In genomic region chr5:35195472-35195852, GRCh38 we compare ENCODE assay signal across 16 cellular contexts. TPM values are rescaled to one million over a fixed set of nuclear protein-coding genes. Genes with fewer than 3 reads are reported as not detected.
DNase-seq lines count a peak whose midpoint lies in the region; ATAC-seq, FAIRE-seq and TF ChIP-seq lines count a peak whose summit lies in the region.
"Had no signal": no experiment of that assay in that cellular context is flagged by ENCODE, and none has a peak within 500 bp of the region (broad histone marks: within the 10 kb centered on the region; RNA-seq: fewer than 3 reads in every experiment).

No MANE protein-coding gene starts in this region.

- H3K4me1 ChIP-seq in kidney (ENCODE audit: control insufficient read depth in 1 of 2, insufficient read depth in 1 of 2, low read depth in 1 of 2, low read length in 2 of 2): peaks cover 18 to 37% of the 10 kb centered on the region in 2 donors

- CTCF ChIA-PET in GM10248 (lab: Yijun Ruan, JAX): interaction anchor here (1.2 kb wide), 1 partner anchor 13 kb away, joined by 4 read pairs; no protein-coding TSS in a partner anchor

- H3K4me3 ChIP-seq in kidney (ENCODE audit: low read length in 2 of 2): peak overlapping the region; percentile 51 to 69
- H3K4me3 ChIP-seq: MG63 had no signal

- H3K27ac ChIP-seq in kidney (ENCODE audit: low read depth in 2 of 2, low read length in 2 of 2): peak overlapping the region; percentile 18 to 76

- no peak for ATAC-seq in stimulated activated naive CD8-positive, alpha-beta T cell treated with anti-CD3 and anti-CD28 coated beads, Interleukin-15, amount 100 ng/mL, for 72 hours
- no peak for ATAC-seq in GM18861 (IDR thresholded peaks at IDR 0.05; ENCODE audit: unreplicated experiment)

- FAIRE-seq in kidney (lab: Jason Lieb, UNC): no peak

- intact Hi-C loops in kidney (cut with DNase I): no loop called here

- POLR2A ChIA-PET in GM10248 (lab: Yijun Ruan, JAX): no interaction called here

- H3K9me3 ChIP-seq in kidney (ENCODE audit: control insufficient read depth in 1 of 2, low read length in 2 of 2): no peaks in the 10 kb centered on the region
- H3K9me3 ChIP-seq: MG63 had no signal

- H3K27ac Mint-ChIP-seq in stimulated activated naive CD8-positive, alpha-beta T cell treated with anti-CD3 and anti-CD28 coated beads, Interleukin-15, Interleukin-2, amounts not matched to agents 100 ng/mL and 50 ng/mL, for 24 hours: peak overlapping the region; percentile 21
- no peak overlapping the region for H3K27ac Mint-ChIP-seq in stimulated activated naive CD8-positive, alpha-beta T cell treated with anti-CD3 and anti-CD28 coated beads, Interleukin-15, amount 100 ng/mL, for 72 hours
- H3K27ac Mint-ChIP-seq in nephron progenitor cell: peak overlapping the region; percentile 40
- no peak overlapping the region for H3K27ac Mint-ChIP-seq in HFFc6

- H3K36me3 Mint-ChIP-seq in stimulated activated naive CD8-positive, alpha-beta T cell treated with anti-CD3 and anti-CD28 coated beads, Interleukin-15, Interleukin-2, amounts not matched to agents 100 ng/mL and 50 ng/mL, for 24 hours (ENCODE audit: low read depth): no peaks in the 10 kb centered on the region
- H3K36me3 Mint-ChIP-seq in nephron progenitor cell (ENCODE audit: low read depth): peaks cover 13% of the 10 kb centered on the region
- H3K36me3 Mint-ChIP-seq in HFFc6 (ENCODE audit: low read depth): no peaks in the 10 kb centered on the region

- H3K27me3 Mint-ChIP-seq in stimulated activated naive CD8-positive, alpha-beta T cell treated with anti-CD3 and anti-CD28 coated beads, Interleukin-15, Interleukin-2, amounts not matched to agents 100 ng/mL and 50 ng/mL, for 24 hours: peaks cover 3% of the 10 kb centered on the region
- peaks cover 44% of the 10 kb centered on the region for H3K27me3 Mint-ChIP-seq in stimulated activated naive CD8-positive, alpha-beta T cell treated with anti-CD3 and anti-CD28 coated beads, Interleukin-15, amount 100 ng/mL, for 72 hours
- H3K27me3 Mint-ChIP-seq in nephron progenitor cell (ENCODE audit: low read depth, poor library complexity) (peaks cover 7% of the 10 kb centered on the region), HFFc6 (ENCODE audit: insufficient read depth) (peaks cover 31% of the 10 kb centered on the region)

- H3K9me3 Mint-ChIP-seq in stimulated activated naive CD8-positive, alpha-beta T cell treated with anti-CD3 and anti-CD28 coated beads, Interleukin-15, Interleukin-2, amounts not matched to agents 100 ng/mL and 50 ng/mL, for 24 hours: no peaks in the 10 kb centered on the region
- H3K9me3 Mint-ChIP-seq in stimulated activated naive CD8-positive, alpha-beta T cell treated with anti-CD3 and anti-CD28 coated beads, Interleukin-15, amount 100 ng/mL, for 72 hours: no peaks in the 10 kb centered on the region
- no peaks in the 10 kb centered on the region for H3K9me3 Mint-ChIP-seq in nephron progenitor cell
- H3K9me3 Mint-ChIP-seq in HFFc6: no peaks in the 10 kb centered on the region

- no peak overlapping the region for H3K4me3 Mint-ChIP-seq in stimulated activated naive CD8-positive, alpha-beta T cell treated with anti-CD3 and anti-CD28 coated beads, Interleukin-15, Interleukin-2, amounts not matched to agents 100 ng/mL and 50 ng/mL, for 24 hours
- no peak overlapping the region for H3K4me3 Mint-ChIP-seq in stimulated activated naive CD8-positive, alpha-beta T cell treated with anti-CD3 and anti-CD28 coated beads, Interleukin-15, amount 100 ng/mL, for 72 hours
- no peak overlapping the region for H3K4me3 Mint-ChIP-seq in nephron progenitor cell
- no peak overlapping the region for H3K4me3 Mint-ChIP-seq in HFFc6

- H3K36me3 ChIP-seq in kidney (ENCODE audit: control insufficient read depth in 1 of 2, insufficient read depth in 2 of 2, low read length in 2 of 2): no peaks in the 10 kb centered on the region
- H3K36me3 ChIP-seq: MG63 had no signal

- peak overlapping the region in 1 of 2 donors; percentile 53 for H3K9ac ChIP-seq in kidney (ENCODE audit: low read length in 2 of 2)

- peaks cover 14% of the 10 kb centered on the region for H3K4me1 Mint-ChIP-seq in stimulated activated naive CD8-positive, alpha-beta T cell treated with anti-CD3 and anti-CD28 coated beads, Interleukin-15, Interleukin-2, amounts not matched to agents 100 ng/mL and 50 ng/mL, for 24 hours (ENCODE audit: low read depth)
- no peaks in the 10 kb centered on the region for H3K4me1 Mint-ChIP-seq in stimulated activated naive CD8-positive, alpha-beta T cell treated with anti-CD3 and anti-CD28 coated beads, Interleukin-15, amount 100 ng/mL, for 72 hours
- peaks cover 75% of the 10 kb centered on the region for H3K4me1 Mint-ChIP-seq in nephron progenitor cell
- H3K4me1 Mint-ChIP-seq in HFFc6 (ENCODE audit: low read depth): peaks cover 22% of the 10 kb centered on the region

- TF ChIP-seq CTCF in kidney (IDR thresholded peaks at IDR 0.05; ENCODE audit: borderline replicate concordance, extremely low read depth, insufficient read depth) (no peak), nephron progenitor cell (IDR thresholded peaks at IDR 0.05) (no peak), GM10248 (IDR thresholded peaks at IDR 0.05; ENCODE audit: control extremely low read depth, extremely low read depth, low read depth, missing control alignments) (no peak), HFFc6 (IDR thresholded peaks at IDR 0.05) (no peak)

- no peak for DNase-seq in stimulated activated naive CD8-positive, alpha-beta T cell treated with anti-CD3 and anti-CD28 coated beads, Interleukin-15, amount 100 ng/mL, for 72 hours
- DNase-seq in kidney (no peak), nephron progenitor cell (no peak), GM10248 (ENCODE audit: extremely low spot score) (no peak), HFFc6 (no peak), NCI-H187 (lab: John Stamatoyannopoulos, UW) (no peak)
- DNase-seq: 8988T, DMS 273 treated with DMSO at 0.1 percent for 48 hours, Karpas-422, MG63, NCI-H1092, NCI-H2227 treated with DMSO at 0.1 percent for 48 hours, NCI-H524 treated with DMSO at 0.1 percent for 48 hours, SHP77 treated with DMSO at 0.1 percent for 48 hours had no signal

RNA-seq across cellular contexts. Expression of gene PRLR, which starts 34.8 kb away (rescaled TPM):
- 6.3 TPM for total RNA-seq in kidney
- 9.3 TPM for polyA plus RNA-seq in kidney (ENCODE audit: insufficient read depth, low read depth, low replicate concordance)
- 1 to 10 TPM in 4 of 6 experiments, under 1 TPM in 2; 0.91 to 1.5 (median 1.3) TPM for total RNA-seq in HFFc6 (2021; fragmentation: NEBNext Ultra II Directional; extraction: Animal tissue kit (Norgen Biotek cat#: 25700))

Comparison
In these comparisons a context has a peak if more than half of its experiments do, and no peak if none do; other contexts are left out.
1. H3K27ac Mint-ChIP-seq: peak in stimulated activated naive CD8-positive, alpha-beta T cell treated with anti-CD3 and anti-CD28 coated beads, Interleukin-15, Interleukin-2, amounts not matched to agents 100 ng/mL and 50 ng/mL, for 24 hours (single experiment) and nephron progenitor cell (single experiment); none in stimulated activated naive CD8-positive, alpha-beta T cell treated with anti-CD3 and anti-CD28 coated beads, Interleukin-15, amount 100 ng/mL, for 72 hours (0 of 2) and HFFc6 (single experiment).